ENCODE assay signal across 1 cellular context in genomic region chr21:43605320-43606244, GRCh38.
TF ChIP-seq lines count a peak whose summit lies in the region.

No MANE protein-coding gene starts in this region.

TF ChIP-seq in IMR-90, 13 proteins besides CTCF, POLR2A, EP300 and RAD21:
- TF ChIP-seq RCOR1 (IDR thresholded peaks at IDR 0.05; ENCODE audit: insufficient replicate concordance, low read length) (no peak), MAFK (IDR thresholded peaks at IDR 0.05; ENCODE audit: low read depth, low read length) (no peak), MXI1 (IDR thresholded peaks at IDR 0.05; ENCODE audit: borderline replicate concordance, low read depth, low read length) (no peak), MAZ (IDR thresholded peaks at IDR 0.05; ENCODE audit: borderline replicate concordance, low read depth, low read length) (no peak)
